In the genomic region with DNA sequence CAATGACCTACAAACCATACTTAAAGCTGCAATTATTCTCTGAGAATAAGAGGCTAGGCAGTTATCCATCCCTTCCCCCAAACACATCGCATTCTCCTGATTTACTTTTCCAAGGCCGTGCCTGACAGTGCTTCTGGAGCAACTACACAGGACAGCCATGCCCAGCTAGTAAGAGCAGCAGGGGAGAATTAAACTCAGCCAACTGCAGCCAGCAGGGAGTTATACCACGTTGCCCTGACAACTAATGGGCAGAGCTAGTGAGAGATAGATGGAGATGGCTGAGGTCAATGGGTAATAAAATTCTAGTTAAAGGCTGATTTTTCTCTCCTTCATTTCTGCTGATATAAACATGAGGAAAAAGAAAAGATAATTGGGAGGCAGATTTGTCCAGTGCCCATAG, we compare ENCODE assay signal across 25 cellular contexts.
"Had no signal": no experiment of that assay in that cellular context is flagged by ENCODE, and none has a peak within 500 bp of the region (broad histone marks: within the 10 kb centered on the region; RNA-seq: fewer than 3 reads in every experiment).

No MANE protein-coding gene starts in this region.

- H3K27ac ChIP-seq: colonic mucosa, epithelial cell of prostate, esophagus squamous epithelium, pancreas, stomach, thyroid gland, upper lobe of left lung, vagina had no signal

- H3K36me3 ChIP-seq: colonic mucosa, esophagus squamous epithelium, pancreas, stomach, thyroid gland, upper lobe of left lung, vagina had no signal

- DNase-seq: activated CD4-positive, alpha-beta T cell treated with anti-CD3 and anti-CD28 coated beads for 36 hours; activated CD4-positive, CD25-positive, alpha-beta regulatory T cell; activated CD8-positive, alpha-beta memory T cell treated with anti-CD3 and anti-CD28 coated beads, Interleukin-2, amount 10 ng/mL, durations not matched to agents 7 days and 5 days; activated CD8-positive, alpha-beta T cell treated with anti-CD3 and anti-CD28 coated beads, Interleukin-2, amount 10 ng/mL, durations not matched to agents 7 days and 5 days; activated naive CD4-positive, alpha-beta T cell; activated T-cell treated with anti-CD3 and anti-CD28 coated beads, Interleukin-2, amount 50 U/mL, for 48 hours; anterior cingulate cortex; colonic mucosa; effector CD8-positive, alpha-beta T cell; esophagus squamous epithelium; foreskin melanocyte; mammary epithelial cell; pancreas; right cardiac atrium; stimulated activated CD4-positive, alpha-beta T cell treated with anti-CD3 and anti-CD28 coated beads, Interleukin-15, amount 100 ng/mL, for 24 hours; stimulated activated CD4-positive, alpha-beta T cell treated with anti-CD3 and anti-CD28 coated beads, Interleukin-2, amount 100 ng/mL, for 24 hours; stimulated activated naive B cell treated with anti-CD40 and anti-IgM and Interleukin-4, amounts not matched to agents 10 μg/mL and 1 μg/mL and 100 μg/mL, for 72 hours; stomach; thyroid gland; upper lobe of left lung had no signal

- H3K4me3 ChIP-seq: colonic mucosa, esophagus squamous epithelium, pancreas, stomach, thyroid gland, upper lobe of left lung, vagina had no signal

- FAIRE-seq: bronchial epithelial cell, endometrium, pancreas had no signal

- ATAC-seq: activated CD4-positive, alpha-beta T cell treated with anti-CD3 and anti-CD28 coated beads for 36 hours; activated CD8-positive, alpha-beta memory T cell treated with anti-CD3 and anti-CD28 coated beads, Interleukin-2, amount 10 ng/mL, durations not matched to agents 7 days and 5 days; activated CD8-positive, alpha-beta T cell treated with anti-CD3 and anti-CD28 coated beads, Interleukin-2, amount 10 ng/mL, durations not matched to agents 7 days and 5 days; activated naive CD4-positive, alpha-beta T cell treated with anti-CD3 and anti-CD28 coated beads, Interleukin-2, amount 50 U/mL, for 72 hours; right cardiac atrium; stimulated activated naive B cell treated with anti-CD40 and anti-IgM and Interleukin-4, amounts not matched to agents 10 μg/mL and 1 μg/mL and 100 μg/mL, for 72 hours had no signal

- H3K27me3 ChIP-seq: colonic mucosa, esophagus squamous epithelium, pancreas, stomach, thyroid gland, upper lobe of left lung, vagina had no signal

- H3K4me1 ChIP-seq: colonic mucosa, esophagus squamous epithelium, pancreas, stomach, thyroid gland, upper lobe of left lung, vagina had no signal

- H3K9me3 ChIP-seq: colonic mucosa, esophagus squamous epithelium, pancreas, stomach, thyroid gland, upper lobe of left lung, vagina had no signal
